In genomic region chr6:20312581-20312980, GRCh38 we compare ENCODE assay signal across 17 cellular contexts.
"Had no signal": no experiment of that assay in that cellular context is flagged by ENCODE, and none has a peak within 500 bp of the region (broad histone marks: within the 10 kb centered on the region; RNA-seq: fewer than 3 reads in every experiment).

No MANE protein-coding gene starts in this region.

- DNase-seq: activated B cell treated with CpG ODN at 0.5 μM for 24 hours; activated CD4-positive, alpha-beta memory T cell treated with anti-CD3 and anti-CD28 coated beads for 36 hours; activated CD4-positive, alpha-beta T cell treated with anti-CD3 and anti-CD28 coated beads for 4 hours; activated CD8-positive, alpha-beta memory T cell treated with anti-CD3 and anti-CD28 coated beads, Interleukin-2, amount 10 ng/mL, durations not matched to agents 7 days and 5 days; activated naive CD4-positive, alpha-beta T cell treated with Interleukin-2 at 50 U/mL for 16 hours; activated naive CD8-positive, alpha-beta T cell treated with anti-CD3 and anti-CD28 coated beads, Interleukin-2, amount 10 ng/mL, durations not matched to agents 7 days and 5 days; amygdala; effector memory CD8-positive, alpha-beta T cell; foreskin fibroblast; occipital lobe; retina; stimulated activated CD4-positive, alpha-beta T cell treated with anti-CD3 and anti-CD28 coated beads, Interleukin-12 subunit alpha, Interleukin-12 subunit beta, amount 100 ng/mL, for 4 hours; stimulated activated CD4-positive, alpha-beta T cell treated with anti-CD3 and anti-CD28 coated beads, Interleukin-1b, Interleukin-23, amount 100 ng/mL, for 48 hours; stimulated activated naive CD8-positive, alpha-beta T cell treated with anti-CD3 and anti-CD28 coated beads, Interleukin-15, Interleukin-2, amounts not matched to agents 100 U/mL and 50 U/mL, for 24 hours; substantia nigra; tibial artery had no signal

- H3K27me3 ChIP-seq: hepatocyte had no signal

- H3K4me3 ChIP-seq: hepatocyte, tibial artery had no signal

- H3K9me3 ChIP-seq: tibial artery had no signal

- H3K36me3 ChIP-seq: tibial artery had no signal

- H3K27ac ChIP-seq: hepatocyte, tibial artery had no signal

- ATAC-seq: activated CD8-positive, alpha-beta memory T cell treated with anti-CD3 and anti-CD28 coated beads, Interleukin-2, amount 10 ng/mL, durations not matched to agents 7 days and 5 days; effector memory CD8-positive, alpha-beta T cell; stimulated activated naive CD8-positive, alpha-beta T cell treated with anti-CD3 and anti-CD28 coated beads, Interleukin-15, Interleukin-2, amounts not matched to agents 100 U/mL and 50 U/mL, for 24 hours had no signal

- H3K4me1 ChIP-seq: tibial artery had no signal
